Comparison of ENCODE assay signal across 18 cellular contexts in genomic region chr16:81615833-81616232, GRCh38.
DNase-seq lines count a peak whose midpoint lies in the region; ATAC-seq and TF ChIP-seq lines count a peak whose summit lies in the region.
"Had no signal": no experiment of that assay in that cellular context is flagged by ENCODE, and none has a peak within 500 bp of the region (broad histone marks: within the 10 kb centered on the region; RNA-seq: fewer than 3 reads in every experiment).

No MANE protein-coding gene starts in this region.

- H3K27me3 Mint-ChIP-seq in T-helper 1 cell treated with Interleukin-12 subunit alpha and Interleukin-12 subunit beta and Interleukin-4 antibody, amounts not matched to agents 30 μg/mL and 1 μg/mL, for 36 hours (ENCODE audit: low read depth): no peaks in the 10 kb centered on the region
- H3K27me3 Mint-ChIP-seq in IgD-negative memory B cell: no peaks in the 10 kb centered on the region

- DNase-seq in T-helper 1 cell (no peak), anterior cingulate cortex (lab: John Stamatoyannopoulos, UW) (peak in 36 of 58 donors; percentile 9 to 77 (median 41)), RPMI8226 (no peak), psoas muscle (no peak), D341Med (ENCODE audit: low spot score) (no peak)
- DNase-seq: amniotic stem cell, DMS 273 treated with DMSO at 0.1 percent for 48 hours, head of caudate nucleus, NCI-H1694, NCI-H748 treated with DMSO at 0.1 percent for 48 hours had no signal

- H3K4me1 ChIP-seq in skeletal muscle tissue (ENCODE audit: control insufficient read depth in 3 of 3, insufficient read depth in 3 of 3, low read length in 3 of 3) (peaks cover 34 to 47% (median 36%) of the 10 kb centered on the region in 3 donors), psoas muscle (peaks cover 11% of the 10 kb centered on the region)

- ATAC-seq in psoas muscle: no peak
- ATAC-seq: left lobe of liver had no signal

- H3K4me3 Mint-ChIP-seq in T-helper 1 cell treated with Interleukin-12 subunit alpha and Interleukin-12 subunit beta and Interleukin-4 antibody, amounts not matched to agents 30 μg/mL and 1 μg/mL, for 36 hours: no peak overlapping the region
- H3K4me3 Mint-ChIP-seq in IgD-negative memory B cell: no peak overlapping the region
- H3K4me3 Mint-ChIP-seq: neural progenitor cell had no signal

- intact Hi-C loops in psoas muscle (cut with DNase I): loop anchor here in 1 of 2 donors (10.0 kb wide), 1 partner anchor 211 kb away; no protein-coding TSS in a partner anchor

- H3K9me3 ChIP-seq in skeletal muscle tissue (ENCODE audit: control insufficient read depth in 3 of 3, low read length in 3 of 3) (no peaks in the 10 kb centered on the region), psoas muscle (no peaks in the 10 kb centered on the region)
- H3K9me3 ChIP-seq: mucosa of descending colon had no signal

- peaks cover 5 to 19% (median 7%) of the 10 kb centered on the region in 3 donors for H3K27me3 ChIP-seq in skeletal muscle tissue (ENCODE audit: control insufficient read depth in 3 of 3, insufficient read depth in 3 of 3, low read length in 3 of 3)
- H3K27me3 ChIP-seq in psoas muscle (ENCODE audit: insufficient read depth in 3 of 3, low read length in 2 of 3): peaks cover 0 to 9% (median 0%) of the 10 kb centered on the region in 3 donors
- H3K27me3 ChIP-seq: neural progenitor cell had no signal

- H3K9ac ChIP-seq in skeletal muscle tissue (ENCODE audit: low read depth in 1 of 3, low read length in 3 of 3): no peak overlapping the region
- H3K9ac ChIP-seq: neural progenitor cell had no signal

- H3K9me3 Mint-ChIP-seq in T-helper 1 cell treated with Interleukin-12 subunit alpha and Interleukin-12 subunit beta and Interleukin-4 antibody, amounts not matched to agents 30 μg/mL and 1 μg/mL, for 36 hours: no peaks in the 10 kb centered on the region
- no peaks in the 10 kb centered on the region for H3K9me3 Mint-ChIP-seq in IgD-negative memory B cell

- H3K36me3 ChIP-seq in skeletal muscle tissue (ENCODE audit: control insufficient read depth in 3 of 3, insufficient read depth in 3 of 3, low read length in 3 of 3): no peaks in the 10 kb centered on the region
- H3K36me3 ChIP-seq in psoas muscle (ENCODE audit: insufficient read depth in 1 of 2, low read depth in 1 of 2): no peaks in the 10 kb centered on the region
- H3K36me3 ChIP-seq: neural progenitor cell had no signal

- H3K36me3 Mint-ChIP-seq in T-helper 1 cell treated with Interleukin-12 subunit alpha and Interleukin-12 subunit beta and Interleukin-4 antibody, amounts not matched to agents 30 μg/mL and 1 μg/mL, for 36 hours (ENCODE audit: low read depth): peaks cover 12% of the 10 kb centered on the region
- no peaks in the 10 kb centered on the region for H3K36me3 Mint-ChIP-seq in IgD-negative memory B cell

- peak overlapping the region; percentile 28 for H3K27ac ChIP-seq in skeletal muscle tissue (ENCODE audit: low read depth, low read length)
- H3K27ac ChIP-seq in psoas muscle: no peak overlapping the region
- H3K27ac ChIP-seq: 22Rv1, neural progenitor cell had no signal

- no peak overlapping the region for H3K4me3 ChIP-seq in skeletal muscle tissue (ENCODE audit: low read length in 3 of 3)
- H3K4me3 ChIP-seq in psoas muscle: no peak overlapping the region
- H3K4me3 ChIP-seq: K562, mucosa of descending colon, neural progenitor cell had no signal

- WGBS in psoas muscle, 3 donors: 85 to 92% (median 88%) methylated on average over 14 of the region's 14 CpGs

- H3K4me1 Mint-ChIP-seq in T-helper 1 cell treated with Interleukin-12 subunit alpha and Interleukin-12 subunit beta and Interleukin-4 antibody, amounts not matched to agents 30 μg/mL and 1 μg/mL, for 36 hours (ENCODE audit: low read depth): peaks cover 15% of the 10 kb centered on the region
- peaks cover 8 to 13% (median 9%) of the 10 kb centered on the region in 3 donors for H3K4me1 Mint-ChIP-seq in IgD-negative memory B cell

- H3K27ac Mint-ChIP-seq in T-helper 1 cell treated with Interleukin-12 subunit alpha and Interleukin-12 subunit beta and Interleukin-4 antibody, amounts not matched to agents 30 μg/mL and 1 μg/mL, for 36 hours: peak overlapping the region; percentile 89
- peak overlapping the region in 2 of 3 donors; percentile 79 to 97 for H3K27ac Mint-ChIP-seq in IgD-negative memory B cell
- H3K27ac Mint-ChIP-seq: neural progenitor cell had no signal

- TF ChIP-seq CTCF in psoas muscle (IDR thresholded peaks at IDR 0.05): no peak

Comparison
In these comparisons a context has a peak if more than half of its experiments do, and no peak if none do; other contexts are left out.
1. DNase-seq: peak in anterior cingulate cortex (36 of 58); none in T-helper 1 cell (0 of 5), RPMI8226 (single experiment), psoas muscle (0 of 2) and D341Med (single experiment).